8 cellular contexts compared by ENCODE assay signal in genomic region chr11:108697872-108698473, GRCh38. TPM values are rescaled to one million over a fixed set of nuclear protein-coding genes. Genes with fewer than 3 reads are reported as not detected.
DNase-seq lines count a peak whose midpoint lies in the region; ATAC-seq lines count a peak whose summit lies in the region.

No MANE protein-coding gene starts in this region.

- H3K27me3 Mint-ChIP-seq in activated T-helper 17 cell treated with anti-CD3 and anti-CD28 coated beads, Interleukin-2, amount 50 U/mL, for 72 hours, result no peaks in the 10 kb centered on the region

- intact Hi-C loops in posterior cingulate gyrus (cut with DNase I), result loop anchor here (5.0 kb wide), 2 partner anchors 999 to 1239 kb away; no protein-coding TSS in a partner anchor

- no peak overlapping the region for H3K27ac Mint-ChIP-seq in activated T-helper 17 cell treated with anti-CD3 and anti-CD28 coated beads, Interleukin-2, amount 50 U/mL, for 72 hours

- H3K9me3 Mint-ChIP-seq in activated T-helper 17 cell treated with anti-CD3 and anti-CD28 coated beads, Interleukin-2, amount 50 U/mL, for 72 hours, result no peaks in the 10 kb centered on the region

- H3K36me3 Mint-ChIP-seq in activated T-helper 17 cell treated with anti-CD3 and anti-CD28 coated beads, Interleukin-2, amount 50 U/mL, for 72 hours (ENCODE audit: low read depth), result peaks cover 98% of the 10 kb centered on the region

- H3K4me1 Mint-ChIP-seq in activated T-helper 17 cell treated with anti-CD3 and anti-CD28 coated beads, Interleukin-2, amount 50 U/mL, for 72 hours, result peaks cover 5% of the 10 kb centered on the region

- no peak overlapping the region for H3K4me3 Mint-ChIP-seq in activated T-helper 17 cell treated with anti-CD3 and anti-CD28 coated beads, Interleukin-2, amount 50 U/mL, for 72 hours

- DNase-seq in Daoy (ENCODE audit: low read depth) (peak; percentile 52), NCI-H748 (lab: John Stamatoyannopoulos, UW; ENCODE audit: unreplicated experiment) (peak; percentile 46), glomerular visceral epithelial cell (ENCODE audit: extremely low spot score) (peak; percentile 61), posterior cingulate gyrus (peak in 6 of 10 donors; percentile 24 to 90 (median 54)), GOT3 (lab: John Stamatoyannopoulos, UW) (no peak)

- ATAC-seq in GM19467 (IDR thresholded peaks at IDR 0.05; ENCODE audit: unreplicated experiment), result peak; percentile 73
- ATAC-seq in HG03521 (IDR thresholded peaks at IDR 0.05; ENCODE audit: unreplicated experiment), result peak; percentile 76
- peak; percentile 83 for ATAC-seq in activated T-helper 17 cell treated with anti-CD3 and anti-CD28 coated beads, Interleukin-2, amount 50 U/mL, for 72 hours (replicated peaks)

RNA-seq across cellular contexts. Expression of gene DDX10, which starts 33.1 kb away (rescaled TPM):
- total RNA-seq in Daoy (2014; rRNA removed; shearing (Covaris generic)), result 34.7 and 35.8 TPM in 2 replicates
- 10 to 100 TPM; 25.0 to 45.3 TPM for total RNA-seq in activated T-helper 17 cell treated with anti-CD3 and anti-CD28 coated beads, Interleukin-2, amount 50 U/mL, for 72 hours
